Comparison of ENCODE assay signal across 10 cellular contexts in genomic region chr17:83199500-83200201, GRCh38.
A peak's percentile ranks its signal among the peaks of the same experiment; 100 is the strongest.
DNase-seq lines count a peak whose midpoint lies in the region; ATAC-seq and TF ChIP-seq lines count a peak whose summit lies in the region.
"Had no signal": no experiment of that assay in that cellular context is flagged by ENCODE, and none has a peak within 500 bp of the region (broad histone marks: within the 10 kb centered on the region; RNA-seq: fewer than 3 reads in every experiment).

No MANE protein-coding gene starts in this region.

- H3K27ac ChIP-seq in OCI-LY3 (ENCODE audit: low read length) (no peak overlapping the region), stomach smooth muscle (ENCODE audit: low read length) (peak overlapping the region; percentile 37)
- H3K27ac ChIP-seq: SJSA1 had no signal

- H3K9ac ChIP-seq in OCI-LY3 (ENCODE audit: low read length) (no peak overlapping the region), stomach smooth muscle (ENCODE audit: low read length in 2 of 2) (no peak overlapping the region)

- peaks cover 25% of the 10 kb centered on the region for H3K4me1 Mint-ChIP-seq in activated naive CD4-positive, alpha-beta T cell treated with anti-CD3 and anti-CD28 coated beads for 36 hours (ENCODE audit: low read depth)

- no peaks in the 10 kb centered on the region for H3K36me3 Mint-ChIP-seq in activated naive CD4-positive, alpha-beta T cell treated with anti-CD3 and anti-CD28 coated beads for 36 hours (ENCODE audit: low read depth)

- peak overlapping the region; percentile 56 for H2AFZ ChIP-seq in OCI-LY3 (ENCODE audit: low read depth, low read length)

- H3K27ac Mint-ChIP-seq in activated naive CD4-positive, alpha-beta T cell treated with anti-CD3 and anti-CD28 coated beads for 36 hours = peak overlapping the region; percentile 83

- TF ChIP-seq CTCF in AG09309 (IDR thresholded peaks at IDR 0.05; ENCODE audit: control insufficient read depth, insufficient read depth, low read depth, low read length, missing control alignments) (no peak), OCI-LY3 (IDR thresholded peaks at IDR 0.05; ENCODE audit: low read depth, low read length) (no peak), GM13977 (IDR thresholded peaks at IDR 0.05; ENCODE audit: extremely low read depth, insufficient read depth, missing control alignments) (no peak)

- intact Hi-C loops in activated naive CD4-positive, alpha-beta T cell treated with anti-CD3 and anti-CD28 coated beads for 36 hours (cut with micrococcal nuclease) = no loop called here

- H3K36me3 ChIP-seq in OCI-LY3 (replicated peaks; ENCODE audit: low read depth, low read length) = no peaks in the 10 kb centered on the region
- H3K36me3 ChIP-seq in stomach smooth muscle (ENCODE audit: control insufficient read depth in 2 of 2, insufficient read depth in 2 of 2, low read length in 2 of 2) = no peaks in the 10 kb centered on the region
- H3K36me3 ChIP-seq: SJSA1 had no signal

- CTCF ChIA-PET in activated naive CD4-positive, alpha-beta T cell treated with anti-CD3 and anti-CD28 coated beads for 36 hours (lab: Charles Lee) = interaction anchor here (1.0 to 1.2 kb wide), 2 partner anchors 15 to 61 kb away, joined by 3 read pairs; no protein-coding TSS in a partner anchor

- H3K9me3 ChIP-seq in OCI-LY3 (ENCODE audit: insufficient read depth, low read length) (no peaks in the 10 kb centered on the region), stomach smooth muscle (ENCODE audit: control insufficient read depth in 2 of 2, low read length in 2 of 2) (no peaks in the 10 kb centered on the region)

- H3K4me3 Mint-ChIP-seq in activated naive CD4-positive, alpha-beta T cell treated with anti-CD3 and anti-CD28 coated beads for 36 hours = peak overlapping the region; percentile 54

- H3K4me1 ChIP-seq in OCI-LY3 (ENCODE audit: low read length) = peaks cover 18% of the 10 kb centered on the region
- peaks cover 28% of the 10 kb centered on the region for H3K4me1 ChIP-seq in stomach smooth muscle (ENCODE audit: control insufficient read depth, insufficient read depth, low read length)
- H3K4me1 ChIP-seq: Caco-2 had no signal

- no peaks in the 10 kb centered on the region for H3K79me2 ChIP-seq in OCI-LY3 (ENCODE audit: low read length)

- no peaks in the 10 kb centered on the region for H3K27me3 Mint-ChIP-seq in activated naive CD4-positive, alpha-beta T cell treated with anti-CD3 and anti-CD28 coated beads for 36 hours (ENCODE audit: low read depth)

- ATAC-seq in HG03457 (IDR thresholded peaks at IDR 0.05; ENCODE audit: unreplicated experiment) = no peak

- no peaks in the 10 kb centered on the region for H4K20me1 ChIP-seq in OCI-LY3 (ENCODE audit: insufficient read depth, low read length)

- H3K4me2 ChIP-seq in OCI-LY3 (ENCODE audit: low read length) = peak overlapping the region; percentile 71

- peaks cover 39% of the 10 kb centered on the region for H3K27me3 ChIP-seq in OCI-LY3 (ENCODE audit: low read depth, low read length)
- H3K27me3 ChIP-seq in stomach smooth muscle (ENCODE audit: control insufficient read depth in 1 of 2, insufficient read depth in 2 of 2, low read length in 2 of 2) = no peaks in the 10 kb centered on the region
- H3K27me3 ChIP-seq: SJSA1 had no signal

- DNase-seq in AG09309 (ENCODE audit: low read depth) = peak; percentile 52
- DNase-seq in activated naive CD4-positive, alpha-beta T cell treated with anti-CD3 and anti-CD28 coated beads for 36 hours = peak; percentile 70
- DNase-seq in mucosa of gallbladder (ENCODE audit: low spot score) = peak; percentile 44
- no peak for DNase-seq in GM13977 (ENCODE audit: low spot score)
- no peak for DNase-seq in epidermal melanocyte (ENCODE audit: insufficient read length, low spot score)

- H3K9me3 Mint-ChIP-seq in activated naive CD4-positive, alpha-beta T cell treated with anti-CD3 and anti-CD28 coated beads for 36 hours = no peaks in the 10 kb centered on the region

- in situ Hi-C loops in GM13977 (cut with MboI; ENCODE audit: low pct_unique_long_range_greater_than_20kb, low sequenced_read_pairs, unreplicated experiment) = no loop called here

- H3K4me3 ChIP-seq in AG09309 (ENCODE audit: control insufficient read depth, low read depth, low read length) = no peak overlapping the region
- H3K4me3 ChIP-seq in OCI-LY3 (ENCODE audit: low read length) = peak overlapping the region; percentile 53
- no peak overlapping the region for H3K4me3 ChIP-seq in stomach smooth muscle (ENCODE audit: low read length in 2 of 2)
- H3K4me3 ChIP-seq: SJSA1 had no signal

Comparison
In these comparisons a context has a peak if more than half of its experiments do, and no peak if none do; other contexts are left out.
1. DNase-seq: peak in AG09309 (single experiment), activated naive CD4-positive, alpha-beta T cell treated with anti-CD3 and anti-CD28 coated beads for 36 hours (single experiment) and mucosa of gallbladder (single experiment); none in GM13977 (single experiment) and epidermal melanocyte (single experiment).